In genomic region chr22:50612715-50613221, GRCh38 we compare ENCODE assay signal across 1 cellular context.
TF ChIP-seq lines count a peak whose summit lies in the region.

No MANE protein-coding gene starts in this region.

TF ChIP-seq in HEK293, 187 proteins besides CTCF, POLR2A, EP300 and RAD21 (continued from another document):
- TF ChIP-seq PATZ1 (tag by site-specific recombination; IDR thresholded peaks at IDR 0.05), result 0 out of 2 replicates have a peak, but pooled peaks have one; percentile 29
- TF ChIP-seq ZNF623 (tag by site-specific recombination; IDR thresholded peaks at IDR 0.05), result no peak
- TF ChIP-seq ZSCAN5A (tag by site-specific recombination; IDR thresholded peaks at IDR 0.05), result no peak
- no peak for TF ChIP-seq ZFP37 (tag by site-specific recombination; IDR thresholded peaks at IDR 0.05)
- no peak for TF ChIP-seq ZNF600 (tag by site-specific recombination; IDR thresholded peaks at IDR 0.05)
TF ChIP-seq in HEK293: peak in this region for 10.
